1 cellular context compared by ENCODE assay signal in the genomic region with DNA sequence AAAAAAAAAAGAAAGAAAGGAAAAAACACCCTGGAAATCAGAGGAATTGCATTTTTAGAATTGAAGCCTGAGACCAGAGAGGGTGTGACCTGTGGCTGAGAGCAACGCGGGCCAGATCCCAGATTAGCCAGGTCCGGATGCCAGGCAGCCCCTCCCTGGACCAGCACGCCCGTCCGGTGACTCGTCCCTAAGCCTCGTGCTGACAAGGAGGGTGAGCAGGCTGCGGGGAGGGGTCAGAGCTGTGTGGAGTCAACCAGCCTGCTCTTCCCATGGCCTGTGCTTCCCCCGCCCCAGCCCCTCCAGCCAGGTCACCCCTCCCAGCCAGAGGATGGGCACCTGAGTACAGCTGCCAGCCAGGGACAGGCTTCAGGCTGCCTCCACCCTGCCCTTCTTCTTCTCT.
TF ChIP-seq lines count a peak whose summit lies in the region.

No MANE protein-coding gene starts in this region.

TF ChIP-seq in SK-N-SH treated with all-trans-retinoic acid at 6 μM for 48 hours, 23 proteins besides CTCF, POLR2A, EP300 and RAD21 (continued from another document):
- TF ChIP-seq, protein P1, sequence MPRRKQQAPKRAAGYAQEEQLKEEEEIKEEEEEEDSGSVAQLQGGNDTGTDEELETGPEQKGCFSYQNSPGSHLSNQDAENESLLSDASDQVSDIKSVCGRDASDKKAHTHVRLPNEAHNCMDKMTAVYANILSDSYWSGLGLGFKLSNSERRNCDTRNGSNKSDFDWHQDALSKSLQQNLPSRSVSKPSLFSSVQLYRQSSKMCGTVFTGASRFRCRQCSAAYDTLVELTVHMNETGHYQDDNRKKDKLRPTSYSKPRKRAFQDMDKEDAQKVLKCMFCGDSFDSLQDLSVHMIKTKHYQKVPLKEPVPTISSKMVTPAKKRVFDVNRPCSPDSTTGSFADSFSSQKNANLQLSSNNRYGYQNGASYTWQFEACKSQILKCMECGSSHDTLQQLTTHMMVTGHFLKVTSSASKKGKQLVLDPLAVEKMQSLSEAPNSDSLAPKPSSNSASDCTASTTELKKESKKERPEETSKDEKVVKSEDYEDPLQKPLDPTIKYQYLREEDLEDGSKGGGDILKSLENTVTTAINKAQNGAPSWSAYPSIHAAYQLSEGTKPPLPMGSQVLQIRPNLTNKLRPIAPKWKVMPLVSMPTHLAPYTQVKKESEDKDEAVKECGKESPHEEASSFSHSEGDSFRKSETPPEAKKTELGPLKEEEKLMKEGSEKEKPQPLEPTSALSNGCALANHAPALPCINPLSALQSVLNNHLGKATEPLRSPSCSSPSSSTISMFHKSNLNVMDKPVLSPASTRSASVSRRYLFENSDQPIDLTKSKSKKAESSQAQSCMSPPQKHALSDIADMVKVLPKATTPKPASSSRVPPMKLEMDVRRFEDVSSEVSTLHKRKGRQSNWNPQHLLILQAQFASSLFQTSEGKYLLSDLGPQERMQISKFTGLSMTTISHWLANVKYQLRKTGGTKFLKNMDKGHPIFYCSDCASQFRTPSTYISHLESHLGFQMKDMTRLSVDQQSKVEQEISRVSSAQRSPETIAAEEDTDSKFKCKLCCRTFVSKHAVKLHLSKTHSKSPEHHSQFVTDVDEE (CRISPR knock-in tag; IDR thresholded peaks at IDR 0.05): no peak
